In genomic region chr19:43773725-43774102, GRCh38 we compare ENCODE assay signal across 18 cellular contexts. TPM values are rescaled to one million over a fixed set of nuclear protein-coding genes. Genes with fewer than 3 reads are reported as not detected.
DNase-seq lines count a peak whose midpoint lies in the region; ATAC-seq, FAIRE-seq and TF ChIP-seq lines count a peak whose summit lies in the region.
"Had no signal": no experiment of that assay in that cellular context is flagged by ENCODE, and none has a peak within 500 bp of the region (broad histone marks: within the 10 kb centered on the region; RNA-seq: fewer than 3 reads in every experiment).

No MANE protein-coding gene starts in this region.

- H3K27me3 Mint-ChIP-seq in H9 (ENCODE audit: low read depth) (peaks cover 93% of the 10 kb centered on the region), astrocyte (ENCODE audit: low read depth, unreplicated experiment) (peaks cover 53% of the 10 kb centered on the region), mesothelial cell of epicardium (ENCODE audit: low read depth) (no peaks in the 10 kb centered on the region)
- H3K27me3 Mint-ChIP-seq in stimulated activated memory B cell treated with anti-CD40 and anti-IgM and Interleukin-4, amounts not matched to agents 10 μg/mL and 1 μg/mL and 100 μg/mL, for 72 hours: no peaks in the 10 kb centered on the region
- H3K27me3 Mint-ChIP-seq: activated T-cell treated with anti-CD3 and anti-CD28 coated beads, Interleukin-2, amount 50 U/mL, for 24 hours had no signal

- H3K4me3 Mint-ChIP-seq in H9: peak overlapping the region; percentile 56 to 79
- H3K4me3 Mint-ChIP-seq in astrocyte (ENCODE audit: unreplicated experiment): no peak overlapping the region
- peak overlapping the region; percentile 64 for H3K4me3 Mint-ChIP-seq in mesothelial cell of epicardium
- H3K4me3 Mint-ChIP-seq in stimulated activated memory B cell treated with anti-CD40 and anti-IgM and Interleukin-4, amounts not matched to agents 10 μg/mL and 1 μg/mL and 100 μg/mL, for 72 hours: no peak overlapping the region
- H3K4me3 Mint-ChIP-seq: activated T-cell treated with anti-CD3 and anti-CD28 coated beads, Interleukin-2, amount 50 U/mL, for 24 hours; T-helper 1 cell treated with Interleukin-12 subunit alpha and Interleukin-12 subunit beta and Interleukin-4 antibody, amounts not matched to agents 30 μg/mL and 1 μg/mL, for 36 hours had no signal

- TF ChIP-seq CTCF in H9 (conservative IDR thresholded peaks at IDR 0.05) (no peak), astrocyte (IDR thresholded peaks at IDR 0.05; ENCODE audit: insufficient read depth, low read depth, low read length) (no peak), mesothelial cell of epicardium (IDR thresholded peaks at IDR 0.05; ENCODE audit: unreplicated experiment) (no peak), colonic mucosa (IDR thresholded peaks at IDR 0.05) (no peak)

- no peak overlapping the region for H2BK15ac ChIP-seq in H9 (ENCODE audit: low read depth, low read length)

- H3K36me3 ChIP-seq in astrocyte (ENCODE audit: insufficient read depth, low read length) (no peaks in the 10 kb centered on the region), colonic mucosa (no peaks in the 10 kb centered on the region)
- H3K36me3 ChIP-seq: MG63, upper lobe of right lung had no signal

- H3K9me3 ChIP-seq in H9 (ENCODE audit: control insufficient read depth, low read depth, low read length) (no peaks in the 10 kb centered on the region), astrocyte (ENCODE audit: insufficient read depth, low read depth, low read length) (no peaks in the 10 kb centered on the region), colonic mucosa (no peaks in the 10 kb centered on the region)
- H3K9me3 ChIP-seq: MG63, upper lobe of right lung had no signal

- H3K4me1 Mint-ChIP-seq in H9 (peaks cover 32 to 42% of the 10 kb centered on the region in 2 experiments), astrocyte (ENCODE audit: low read depth, unreplicated experiment) (peaks cover 21% of the 10 kb centered on the region), mesothelial cell of epicardium (peaks cover 44% of the 10 kb centered on the region)
- H3K4me1 Mint-ChIP-seq in stimulated activated memory B cell treated with anti-CD40 and anti-IgM and Interleukin-4, amounts not matched to agents 10 μg/mL and 1 μg/mL and 100 μg/mL, for 72 hours: peaks cover 68% of the 10 kb centered on the region

- H3K23me2 ChIP-seq in H9 (ENCODE audit: insufficient read length, low read depth, low read length, poor library complexity, severe bottlenecking): peaks cover 7% of the 10 kb centered on the region

- no peak overlapping the region for H3T11ph ChIP-seq in H9 (ENCODE audit: low read length)

- H3K23ac ChIP-seq in H9 (ENCODE audit: insufficient read length, low read depth, low read length): no peak overlapping the region

- no peak overlapping the region for H2BK5ac ChIP-seq in H9 (ENCODE audit: insufficient read length, low read length)

- H4K5ac ChIP-seq in H9 (ENCODE audit: insufficient read length, low read depth, low read length): no peak overlapping the region

- intact Hi-C loops in colonic mucosa (cut with DNase I): no loop called here

- H2BK20ac ChIP-seq in H9 (ENCODE audit: low read depth, low read length, poor library complexity, severe bottlenecking): no peak overlapping the region

- H3K4ac ChIP-seq in H9 (ENCODE audit: low read depth, low read length): no peak overlapping the region

- H3K79me2 ChIP-seq in H9 (ENCODE audit: insufficient read depth, low read length) (no peaks in the 10 kb centered on the region), astrocyte (ENCODE audit: insufficient read depth, low read length) (no peaks in the 10 kb centered on the region)

- H4K8ac ChIP-seq in H9 (replicated peaks; ENCODE audit: insufficient read length, low read depth, low read length): no peak overlapping the region

- no peak overlapping the region for H2AK5ac ChIP-seq in H9 (ENCODE audit: insufficient read length, low read length)

- H2BK12ac ChIP-seq in H9 (ENCODE audit: insufficient read length, low read depth, low read length): no peak overlapping the region

- no CpG with 5 or more reads among the region's 5 CpGs for WGBS in H9 (ENCODE audit: extremely low coverage, insufficient read length, low lambda C conversion rate)

- DNase-seq in H9 (no peak), astrocyte (ENCODE audit: low read depth) (no peak), mesothelial cell of epicardium (ENCODE audit: low spot score in 2 of 2, unreplicated experiment in 2 of 2) (no peak), colonic mucosa (no peak), erythroblast (lab: John Stamatoyannopoulos, UW) (no peak)
- DNase-seq: activated CD4-positive, CD25-positive, alpha-beta regulatory T cell treated with anti-CD3 and anti-CD28 coated beads, Interleukin-2, amount 50 U/mL, for 72 hours; activated T-cell treated with anti-CD3 and anti-CD28 coated beads, Interleukin-2, amount 50 U/mL, for 24 hours; MG63; NCI-H187 treated with DMSO at 0.1 percent for 48 hours; RPMI8226 had no signal

- no peak overlapping the region for H4K91ac ChIP-seq in H9 (ENCODE audit: insufficient read length, low read depth, low read length)

- H3K14ac ChIP-seq in H9 (ENCODE audit: insufficient read depth, low read length): no peak overlapping the region

- FAIRE-seq in astrocyte (lab: Jason Lieb, UNC): no peak
- FAIRE-seq: D721Med had no signal

- H3K27ac Mint-ChIP-seq in H9 (no peak overlapping the region), astrocyte (ENCODE audit: unreplicated experiment) (no peak overlapping the region), mesothelial cell of epicardium (peak overlapping the region; percentile 25)
- no peak overlapping the region for H3K27ac Mint-ChIP-seq in stimulated activated memory B cell treated with anti-CD40 and anti-IgM and Interleukin-4, amounts not matched to agents 10 μg/mL and 1 μg/mL and 100 μg/mL, for 72 hours
- H3K27ac Mint-ChIP-seq: T-helper 1 cell treated with Interleukin-12 subunit alpha and Interleukin-12 subunit beta and Interleukin-4 antibody, amounts not matched to agents 30 μg/mL and 1 μg/mL, for 36 hours had no signal

- H3K9me3 Mint-ChIP-seq in H9 (no peaks in the 10 kb centered on the region; a peak in 1 of 5 replicates), astrocyte (ENCODE audit: unreplicated experiment) (peaks cover 3% of the 10 kb centered on the region), mesothelial cell of epicardium (no peaks in the 10 kb centered on the region)
- H3K9me3 Mint-ChIP-seq in stimulated activated memory B cell treated with anti-CD40 and anti-IgM and Interleukin-4, amounts not matched to agents 10 μg/mL and 1 μg/mL and 100 μg/mL, for 72 hours: no peaks in the 10 kb centered on the region
- H3K9me3 Mint-ChIP-seq: activated T-cell treated with anti-CD3 and anti-CD28 coated beads, Interleukin-2, amount 50 U/mL, for 24 hours; T-helper 1 cell treated with Interleukin-12 subunit alpha and Interleukin-12 subunit beta and Interleukin-4 antibody, amounts not matched to agents 30 μg/mL and 1 μg/mL, for 36 hours had no signal

- H3K79me1 ChIP-seq in H9 (ENCODE audit: insufficient read depth, low read depth, low read length, poor library complexity, severe bottlenecking): no peaks in the 10 kb centered on the region

- no peak overlapping the region for H3K56ac ChIP-seq in H9 (ENCODE audit: insufficient read length, low read depth, low read length)

- no peak overlapping the region for H2BK120ac ChIP-seq in H9 (ENCODE audit: low read depth, low read length, poor library complexity, severe bottlenecking)

- H3K4me1 ChIP-seq in H9 (ENCODE audit: insufficient read depth, low read length) (peaks cover 7% of the 10 kb centered on the region; the same call in 1 of the 2 replicates), astrocyte (ENCODE audit: insufficient read depth, low read length) (peaks cover 18% of the 10 kb centered on the region), colonic mucosa (peaks cover 23% of the 10 kb centered on the region)

- no peak overlapping the region for H3K18ac ChIP-seq in H9 (ENCODE audit: insufficient read length, low read depth, low read length)

- H3K27ac ChIP-seq in H9 (ENCODE audit: insufficient read length, low read depth, low read length) (no peak overlapping the region), astrocyte (ENCODE audit: low read depth, low read length) (no peak overlapping the region), colonic mucosa (no peak overlapping the region)
- H3K27ac ChIP-seq: epithelial cell of prostate, upper lobe of right lung had no signal

- no peak for TF ChIP-seq POLR2A in erythroblast (IDR thresholded peaks at IDR 0.05; ENCODE audit: low read length)

- peak overlapping the region; percentile 24 for H2AFZ ChIP-seq in H9 (ENCODE audit: low read length)
- H2AFZ ChIP-seq in astrocyte (ENCODE audit: low read depth, low read length): peak overlapping the region; percentile 49

- H3K4me3 ChIP-seq in astrocyte (ENCODE audit: insufficient read depth, low read depth, low read length): no peak overlapping the region
- no peak overlapping the region for H3K4me3 ChIP-seq in colonic mucosa
- H3K4me3 ChIP-seq: MG63 had no signal

- H3K4me2 ChIP-seq in H9 (ENCODE audit: insufficient read depth, insufficient read length, low read length) (peak overlapping the region; percentile 57), astrocyte (ENCODE audit: low read length) (peak overlapping the region; percentile 79)

- ATAC-seq in stimulated activated memory B cell treated with anti-CD40 and anti-IgM and Interleukin-4, amounts not matched to agents 10 μg/mL and 1 μg/mL and 100 μg/mL, for 72 hours: no peak
- ATAC-seq: HCT116 had no signal

- peaks cover 12% of the 10 kb centered on the region; the same call in 1 of the 2 replicates for H3K27me3 ChIP-seq in H9 (ENCODE audit: insufficient read depth, low read length)
- H3K27me3 ChIP-seq in astrocyte (ENCODE audit: insufficient read depth, low read length): no peaks in the 10 kb centered on the region
- no peaks in the 10 kb centered on the region for H3K27me3 ChIP-seq in colonic mucosa
- H3K27me3 ChIP-seq: MG63, upper lobe of right lung had no signal

- H3K36me3 Mint-ChIP-seq in H9 (ENCODE audit: insufficient read depth in 1 of 3, low read depth in 3 of 3) (no peaks in the 10 kb centered on the region; a peak in 2 of 7 replicates), astrocyte (ENCODE audit: low read depth, unreplicated experiment) (peaks cover 7% of the 10 kb centered on the region), mesothelial cell of epicardium (no peaks in the 10 kb centered on the region)
- H3K36me3 Mint-ChIP-seq in stimulated activated memory B cell treated with anti-CD40 and anti-IgM and Interleukin-4, amounts not matched to agents 10 μg/mL and 1 μg/mL and 100 μg/mL, for 72 hours: peaks cover 63% of the 10 kb centered on the region

- H4K20me1 ChIP-seq in H9 (ENCODE audit: control insufficient read depth, insufficient read depth, insufficient read length) (no peaks in the 10 kb centered on the region), astrocyte (ENCODE audit: insufficient read depth, low read length) (no peaks in the 10 kb centered on the region)

- H3K9ac ChIP-seq in H9 (ENCODE audit: extremely low read depth, insufficient read length, low read length) (no peak overlapping the region), astrocyte (ENCODE audit: low read length) (no peak overlapping the region), colonic mucosa (ENCODE audit: low read depth in 2 of 2, low read length in 2 of 2) (peak overlapping the region in 1 of 2 donors; percentile 55)

RNA-seq across cellular contexts. Expression of gene KCNN4, which starts 7.1 kb away (rescaled TPM):
- total RNA-seq in H9 (2021): 0.26 TPM in 1 of 2 replicates, not detected in the other
- total RNA-seq in astrocyte: 2.6 and 3.6 TPM in 2 replicates
- total RNA-seq in mesothelial cell of epicardium: 5.4 to 6.4 TPM (median 6.1 TPM) in 3 replicates
- total RNA-seq in colonic mucosa: 10 to 100 TPM; 25.4 to 60.9 TPM

RNA-seq across cellular contexts. Expression of gene SMG9, which starts 19.0 kb away (rescaled TPM):
- total RNA-seq in H9 (2021) (47.9 and 52.2 TPM in 2 replicates), astrocyte (35.0 and 37.0 TPM in 2 replicates), mesothelial cell of epicardium (65.8 to 75.7 TPM (median 73.2 TPM) in 3 replicates), colonic mucosa (10 to 100 TPM; 30.1 to 66.6 TPM)

RNA-seq across cellular contexts. Expression of gene LYPD5, which starts 28.5 kb away (rescaled TPM):
- 0.50 TPM in 2 replicates for total RNA-seq in H9 (2021)
- not detected in 2 replicates for total RNA-seq in astrocyte
- 0.27 to 0.57 TPM (median 0.33 TPM) in 3 replicates for total RNA-seq in mesothelial cell of epicardium
- total RNA-seq in colonic mucosa: 1 to 10 TPM; 3.3 to 3.9 TPM
- total RNA-seq: left lobe of liver had no signal

RNA-seq across cellular contexts. Expression of gene ZNF283, which starts 53.4 kb away (rescaled TPM):
- total RNA-seq in H9 (2021): 10.4 and 11.6 TPM in 2 replicates
- total RNA-seq in astrocyte: 10.1 and 11.9 TPM in 2 replicates
- total RNA-seq in mesothelial cell of epicardium: 19.1 to 20.8 TPM (median 20.4 TPM) in 3 replicates
- 1 to 10 TPM; 6.5 to 7.3 TPM for total RNA-seq in colonic mucosa

RNA-seq across cellular contexts. Expression of gene IRGC, which starts 57.8 kb away (rescaled TPM):
- total RNA-seq in H9 (2021): not detected in 2 replicates
- total RNA-seq in astrocyte: not detected in 2 replicates
- not detected in 3 replicates for total RNA-seq in mesothelial cell of epicardium
- total RNA-seq in colonic mucosa: not detected
- total RNA-seq: cerebellum, left lobe of liver, upper lobe of right lung had no signal

Comparison
In these comparisons a context has a peak if more than half of its experiments do, and no peak if none do; other contexts are left out.
1. H3K4me3 Mint-ChIP-seq: peak in H9 (2 of 2) and mesothelial cell of epicardium (single experiment); none in astrocyte (single experiment) and stimulated activated memory B cell treated with anti-CD40 and anti-IgM and Interleukin-4, amounts not matched to agents 10 μg/mL and 1 μg/mL and 100 μg/mL, for 72 hours (single experiment).